Comparison of ENCODE assay signal across 31 cellular contexts in genomic region chr6:122817362-122817761, GRCh38. TPM values are rescaled to one million over a fixed set of nuclear protein-coding genes. Genes with fewer than 3 reads are reported as not detected.
"Had no signal": no experiment of that assay in that cellular context is flagged by ENCODE, and none has a peak within 500 bp of the region (broad histone marks: within the 10 kb centered on the region; RNA-seq: fewer than 3 reads in every experiment).

No MANE protein-coding gene starts in this region.

- DNase-seq: activated CD4-positive, alpha-beta memory T cell treated with anti-CD3 and anti-CD28 coated beads for 36 hours; activated CD4-positive, alpha-beta T cell treated with anti-CD3 and anti-CD28 coated beads, Interleukin-2, amount 10 ng/mL, durations not matched to agents 7 days and 5 days; activated CD4-positive, CD25-positive, alpha-beta regulatory T cell; activated CD8-positive, alpha-beta memory T cell treated with anti-CD3 and anti-CD28 coated beads for 24 hours; activated gamma-delta T cell; activated naive CD4-positive, alpha-beta T cell treated with anti-CD3 and anti-CD28 coated beads for 36 hours; activated T-cell treated with anti-CD3 and anti-CD28 coated beads for 4 hours; activated T-cell treated with anti-CD3 and anti-CD28 coated beads, Interleukin-2, amount 50 U/mL, for 48 hours; amygdala; cerebellar nuclear complex; KG1; NCI-H1048; NCI-H187; NCI-H2081; NCI-H2171; NCI-H345; NCI-H510A; NCI-H526 treated with DMSO at 0.1 percent for 48 hours; NK-92 treated with Interleukin-12 subunit alpha and Interleukin-12 subunit beta, amount 100 ng/mL, for 24 hours; OCI-M1; Peyer's patch; T-helper 17 cell; T1000 had no signal

- H3K27me3 ChIP-seq: Peyer's patch had no signal

- H3K4me1 Mint-ChIP-seq: activated CD4-positive, alpha-beta T cell treated with anti-CD3 and anti-CD28 coated beads, Interleukin-2, amount 10 ng/mL, durations not matched to agents 7 days and 5 days; activated T-helper 17 cell treated with anti-CD3 and anti-CD28 coated beads, Interleukin-2, amount 50 U/mL, for 72 hours; T-helper 17 cell had no signal

- H3K36me3 ChIP-seq: Peyer's patch had no signal

- H3K27me3 Mint-ChIP-seq: activated CD4-positive, alpha-beta memory T cell treated with anti-CD3 and anti-CD28 coated beads for 36 hours; activated naive CD8-positive, alpha-beta T cell; activated T-helper 17 cell treated with anti-CD3 and anti-CD28 coated beads, Interleukin-2, amount 50 U/mL, for 72 hours; brain had no signal

- H3K4me1 ChIP-seq: Peyer's patch had no signal

- H3K27ac ChIP-seq: Peyer's patch, VCaP had no signal

- H3K36me3 Mint-ChIP-seq: activated CD4-positive, alpha-beta memory T cell treated with anti-CD3 and anti-CD28 coated beads for 36 hours; activated naive CD8-positive, alpha-beta T cell; brain had no signal

- H3K9me3 ChIP-seq: Peyer's patch had no signal

- H3K4me3 Mint-ChIP-seq: activated CD4-positive, alpha-beta memory T cell treated with anti-CD3 and anti-CD28 coated beads for 36 hours; activated CD4-positive, alpha-beta T cell treated with anti-CD3 and anti-CD28 coated beads, Interleukin-2, amount 10 ng/mL, durations not matched to agents 7 days and 5 days; activated naive CD4-positive, alpha-beta T cell treated with anti-CD3 and anti-CD28 coated beads for 36 hours; activated naive CD8-positive, alpha-beta T cell; activated T-helper 17 cell treated with anti-CD3 and anti-CD28 coated beads, Interleukin-2, amount 50 U/mL, for 72 hours; brain; T-helper 17 cell had no signal

- ATAC-seq: activated T-helper 17 cell treated with anti-CD3 and anti-CD28 coated beads, Interleukin-2, amount 50 U/mL, for 72 hours; T-helper 17 cell had no signal

- H3K27ac Mint-ChIP-seq: activated CD4-positive, alpha-beta memory T cell treated with anti-CD3 and anti-CD28 coated beads for 36 hours; activated CD4-positive, alpha-beta T cell treated with anti-CD3 and anti-CD28 coated beads, Interleukin-2, amount 10 ng/mL, durations not matched to agents 7 days and 5 days; activated naive CD4-positive, alpha-beta T cell treated with anti-CD3 and anti-CD28 coated beads for 36 hours; activated naive CD8-positive, alpha-beta T cell; activated T-helper 17 cell treated with anti-CD3 and anti-CD28 coated beads, Interleukin-2, amount 50 U/mL, for 72 hours; T-helper 17 cell had no signal

- FAIRE-seq: astrocyte, TTC549 had no signal

- H3K9me3 Mint-ChIP-seq: activated CD4-positive, alpha-beta memory T cell treated with anti-CD3 and anti-CD28 coated beads for 36 hours; activated CD4-positive, alpha-beta T cell treated with anti-CD3 and anti-CD28 coated beads, Interleukin-2, amount 10 ng/mL, durations not matched to agents 7 days and 5 days; activated naive CD4-positive, alpha-beta T cell treated with anti-CD3 and anti-CD28 coated beads for 36 hours; activated T-helper 17 cell treated with anti-CD3 and anti-CD28 coated beads, Interleukin-2, amount 50 U/mL, for 72 hours; brain had no signal

- H3K4me3 ChIP-seq: Peyer's patch had no signal

RNA-seq across cellular contexts. Expression of gene FABP7, which starts 37.8 kb away (rescaled TPM):
- total RNA-seq: activated CD4-positive, alpha-beta memory T cell treated with anti-CD3 and anti-CD28 coated beads for 36 hours; activated CD4-positive, alpha-beta T cell treated with anti-CD3 and anti-CD28 coated beads, Interleukin-2, amount 10 ng/mL, durations not matched to agents 7 days and 5 days; activated naive CD4-positive, alpha-beta T cell treated with anti-CD3 and anti-CD28 coated beads for 36 hours; activated T-helper 17 cell treated with anti-CD3 and anti-CD28 coated beads, Interleukin-2, amount 50 U/mL, for 72 hours; LHCN-M2; M059J; Peyer's patch; T-helper 17 cell had no signal
